27 cellular contexts compared by ENCODE assay signal in the genomic region with DNA sequence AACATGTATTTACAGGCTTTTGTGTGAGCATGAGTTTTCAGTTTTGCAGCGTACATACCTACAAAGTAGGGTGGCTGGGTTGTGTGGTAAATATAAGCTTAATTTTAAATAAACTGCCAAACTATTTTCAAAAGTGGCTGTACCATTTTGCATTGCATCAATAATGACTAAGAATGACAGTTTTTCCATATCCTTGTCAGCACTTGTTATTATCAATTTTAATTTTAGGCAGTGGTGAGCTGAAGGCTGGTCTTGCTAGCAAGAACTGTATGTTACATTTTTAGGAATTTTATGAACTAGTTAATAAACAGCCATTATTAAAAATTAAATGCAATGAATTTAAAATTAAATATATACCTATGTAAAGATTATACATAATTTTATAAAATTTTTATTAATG.
"Had no signal": no experiment of that assay in that cellular context is flagged by ENCODE, and none has a peak within 500 bp of the region (broad histone marks: within the 10 kb centered on the region; RNA-seq: fewer than 3 reads in every experiment).

No MANE protein-coding gene starts in this region.

- H3K27ac Mint-ChIP-seq: immature natural killer cell; mesothelial cell of epicardium; naive thymus-derived CD4-positive, alpha-beta T cell; nephron; neural progenitor cell; progenitor cell of endocrine pancreas; stimulated activated effector memory CD8-positive, alpha-beta T cell treated with anti-CD3 and anti-CD28 coated beads, Interleukin-12 subunit alpha, Interleukin-12 subunit beta, amount 100 ng/mL, for 72 hours had no signal

- H3K27me3 ChIP-seq: esophagus muscularis mucosa, neural progenitor cell, sigmoid colon, stomach, thyroid gland, vagina had no signal

- H2AFZ ChIP-seq: neural progenitor cell, parathyroid adenoma had no signal

- H3K4me1 ChIP-seq: parathyroid adenoma had no signal

- H3K4me3 Mint-ChIP-seq: immature natural killer cell; mesothelial cell of epicardium; nephron; neural progenitor cell; stimulated activated effector memory CD8-positive, alpha-beta T cell treated with anti-CD3 and anti-CD28 coated beads, Interleukin-12 subunit alpha, Interleukin-12 subunit beta, amount 100 ng/mL, for 72 hours had no signal

- H3K36me3 Mint-ChIP-seq: stimulated activated effector memory CD8-positive, alpha-beta T cell treated with anti-CD3 and anti-CD28 coated beads, Interleukin-12 subunit alpha, Interleukin-12 subunit beta, amount 100 ng/mL, for 72 hours had no signal

- FAIRE-seq: endothelial cell of umbilical vein had no signal

- H3K27me3 Mint-ChIP-seq: naive thymus-derived CD4-positive, alpha-beta T cell; progenitor cell of endocrine pancreas had no signal

- H3K27ac ChIP-seq: coronary artery, esophagus muscularis mucosa, lower lobe of right lung, neural progenitor cell, parathyroid adenoma, sigmoid colon, stomach, thyroid gland, vagina had no signal

- H3K9ac ChIP-seq: neural progenitor cell, parathyroid adenoma had no signal

- H3K9me3 ChIP-seq: thyroid gland had no signal

- DNase-seq: dermis blood vessel endothelial cell; effector memory CD4-positive, alpha-beta T cell; foreskin melanocyte; hypothalamus; immature natural killer cell; islet precursor cell; left ventricle myocardium superior; lower lobe of right lung; mucosa of descending colon; naive thymus-derived CD4-positive, alpha-beta T cell; sigmoid colon; stimulated activated CD4-positive, alpha-beta T cell treated with anti-CD3 and anti-CD28 coated beads, Interleukin-2, amount 100 ng/mL, for 24 hours; stimulated activated CD4-positive, alpha-beta T cell treated with anti-CD3 and anti-CD28 coated beads, Interleukin-4, amount 100 ng/mL, for 24 hours; stimulated activated naive CD4-positive, alpha-beta T cell treated with Interleukin-2 at 50 U/mL for 16 hours; stomach; thyroid gland; trophoblast cell had no signal

- H3K36me3 ChIP-seq: esophagus muscularis mucosa, lower lobe of right lung, neural progenitor cell, sigmoid colon, stomach, thyroid gland had no signal

- H3K4me3 ChIP-seq: coronary artery, esophagus muscularis mucosa, lower lobe of right lung, mucosa of descending colon, neural progenitor cell, sigmoid colon, stomach, thyroid gland, vagina had no signal

- H3K4me2 ChIP-seq: neural progenitor cell had no signal

- ATAC-seq: left ventricle myocardium superior; lower lobe of right lung; mucosa of descending colon; naive thymus-derived CD4-positive, alpha-beta T cell; stimulated activated effector memory CD8-positive, alpha-beta T cell treated with anti-CD3 and anti-CD28 coated beads, Interleukin-12 subunit alpha, Interleukin-12 subunit beta, amount 100 ng/mL, for 72 hours had no signal
